In genomic region chr17:28871056-28871579, GRCh38 we compare ENCODE assay signal across 9 cellular contexts. TPM values are rescaled to one million over a fixed set of nuclear protein-coding genes. Genes with fewer than 3 reads are reported as not detected.
DNase-seq lines count a peak whose midpoint lies in the region; ATAC-seq and TF ChIP-seq lines count a peak whose summit lies in the region.
"Had no signal": no experiment of that assay in that cellular context is flagged by ENCODE, and none has a peak within 500 bp of the region (broad histone marks: within the 10 kb centered on the region; RNA-seq: fewer than 3 reads in every experiment).

No MANE protein-coding gene starts in this region.

- no peak overlapping the region for H3K4me3 ChIP-seq in Caco-2 (ENCODE audit: low read depth, low read length)

- H3K27ac Mint-ChIP-seq in Caco-2 (ENCODE audit: unreplicated experiment): no peak overlapping the region
- H3K27ac Mint-ChIP-seq: dendritic cell treated with granulocyte-macrophage colony-stimulating factor and Interleukin-4, amounts not matched to agents 40 ng/mL and 50 ng/mL, for 4 days had no signal

- no TSS peak for BruUV-seq in Caco-2 (replicated peaks; lab: Mats Ljungman, UMichigan)

- no peaks in the 10 kb centered on the region for H3K36me3 ChIP-seq in Caco-2 (ENCODE audit: control insufficient read depth, insufficient read depth, low read length)

- H3K36me3 Mint-ChIP-seq in activated T-cell treated with anti-CD3 and anti-CD28 coated beads, Interleukin-2, amount 50 U/mL, for 4 hours (ENCODE audit: insufficient read depth): no peaks in the 10 kb centered on the region
- H3K36me3 Mint-ChIP-seq in Caco-2 (ENCODE audit: insufficient read depth, unreplicated experiment): no peaks in the 10 kb centered on the region

- POLR2A ChIA-PET in Caco-2 (lab: Charles Lee): interaction anchor here (0.5 kb wide), 1 partner anchor 143 kb away, joined by 3 read pairs; no protein-coding TSS in a partner anchor

- CTCF ChIA-PET in Caco-2 (lab: Charles Lee): interaction anchor here (0.9 to 1.8 kb wide), 3 partner anchors 22 to 144 kb away, joined by 3 to 10 read pairs (median 8); no protein-coding TSS in a partner anchor

- peaks cover 21% of the 10 kb centered on the region for H3K4me1 Mint-ChIP-seq in activated T-cell treated with anti-CD3 and anti-CD28 coated beads, Interleukin-2, amount 50 U/mL, for 4 hours (ENCODE audit: low read depth)
- peaks cover 6% of the 10 kb centered on the region for H3K4me1 Mint-ChIP-seq in Caco-2 (ENCODE audit: low read depth, unreplicated experiment)

- intact Hi-C loops in Caco-2 (cut with micrococcal nuclease; ENCODE audit: unreplicated experiment) (loop anchor here (10.0 kb wide), 1 partner anchor 46 kb away; no protein-coding TSS in a partner anchor), cardiac septum (cut with DNase I) (no loop called here)

- no peaks in the 10 kb centered on the region for H3K9me3 Mint-ChIP-seq in activated T-cell treated with anti-CD3 and anti-CD28 coated beads, Interleukin-2, amount 50 U/mL, for 4 hours
- H3K9me3 Mint-ChIP-seq in Caco-2 (ENCODE audit: unreplicated experiment): no peaks in the 10 kb centered on the region
- H3K9me3 Mint-ChIP-seq: dendritic cell treated with granulocyte-macrophage colony-stimulating factor and Interleukin-4, amounts not matched to agents 40 ng/mL and 50 ng/mL, for 4 days had no signal

- H3K9me3 ChIP-seq in Caco-2: no peaks in the 10 kb centered on the region

- H3K27me3 ChIP-seq in Caco-2 (replicated peaks; ENCODE audit: control insufficient read depth, insufficient read depth, low read length): no peaks in the 10 kb centered on the region

- ATAC-seq in GM19351 (IDR thresholded peaks at IDR 0.05; ENCODE audit: unreplicated experiment) (peak; percentile 89), HG03103 (IDR thresholded peaks at IDR 0.05; ENCODE audit: low read depth, unreplicated experiment) (peak; percentile 95)
- peak; percentile 69 to 76 for ATAC-seq in activated T-cell treated with anti-CD3 and anti-CD28 coated beads, Interleukin-2, amount 50 U/mL, for 4 hours

- no peak for TF ChIP-seq CTCF in Caco-2 (IDR thresholded peaks at IDR 0.05; ENCODE audit: insufficient read depth in 1 of 2, low read depth in 1 of 2, low read length in 1 of 2, severe bottlenecking in 1 of 2, unreplicated experiment in 1 of 2)

- H3K4me3 Mint-ChIP-seq in activated T-cell treated with anti-CD3 and anti-CD28 coated beads, Interleukin-2, amount 50 U/mL, for 4 hours: no peak overlapping the region
- H3K4me3 Mint-ChIP-seq in Caco-2 (ENCODE audit: unreplicated experiment): no peak overlapping the region
- H3K4me3 Mint-ChIP-seq: dendritic cell treated with granulocyte-macrophage colony-stimulating factor and Interleukin-4, amounts not matched to agents 40 ng/mL and 50 ng/mL, for 4 days had no signal

- H3K4me1 ChIP-seq in Caco-2: peaks cover 15% of the 10 kb centered on the region

- DNase-seq in activated T-cell treated with anti-CD3 and anti-CD28 coated beads, Interleukin-2, amount 50 U/mL, for 4 hours: no peak
- peak in 2 of 3 donors; percentile 14 to 21 for DNase-seq in stimulated activated CD4-positive, alpha-beta T cell treated with anti-CD3 and anti-CD28 coated beads, TNF-alpha, amount 100 ng/mL, for 48 hours (ENCODE audit: low read depth in 3 of 3)
- DNase-seq in iPS-NIHi11 (ENCODE audit: low spot score) (no peak), LoVo (ENCODE audit: low spot score) (no peak), Caco-2 (no peak), cardiac septum (ENCODE audit: low spot score) (no peak)

- no peaks in the 10 kb centered on the region for H3K27me3 Mint-ChIP-seq in activated T-cell treated with anti-CD3 and anti-CD28 coated beads, Interleukin-2, amount 50 U/mL, for 4 hours (ENCODE audit: low read depth)
- H3K27me3 Mint-ChIP-seq in Caco-2 (ENCODE audit: insufficient read depth, unreplicated experiment): no peaks in the 10 kb centered on the region
- H3K27me3 Mint-ChIP-seq: dendritic cell treated with granulocyte-macrophage colony-stimulating factor and Interleukin-4, amounts not matched to agents 40 ng/mL and 50 ng/mL, for 4 days had no signal

RNA-seq across cellular contexts. Expression of gene ERAL1, which starts 16.3 kb away (rescaled TPM):
- total RNA-seq in activated T-cell treated with anti-CD3 and anti-CD28 coated beads, Interleukin-2, amount 50 U/mL, for 4 hours: 10 to 100 TPM; 79.8 to 81.3 (median 80.8) TPM
- 77.4 and 85.1 TPM in 2 replicates for total RNA-seq in Caco-2 (2022)
- total RNA-seq in cardiac septum: 31.3 TPM

RNA-seq across cellular contexts. Expression of gene FLOT2, which starts 26.4 kb away (rescaled TPM):
- total RNA-seq in activated T-cell treated with anti-CD3 and anti-CD28 coated beads, Interleukin-2, amount 50 U/mL, for 4 hours: 10 to 100 TPM; 48.3 to 62.9 (median 59.3) TPM
- total RNA-seq in Caco-2 (2022) (182 and 189 TPM in 2 replicates), cardiac septum (80.4 TPM)

RNA-seq across cellular contexts. Expression of gene FAM222B, which starts 28.5 kb away (rescaled TPM):
- 10 to 100 TPM; 23.5 to 26.4 (median 24.9) TPM for total RNA-seq in activated T-cell treated with anti-CD3 and anti-CD28 coated beads, Interleukin-2, amount 50 U/mL, for 4 hours
- total RNA-seq in Caco-2 (2022) (37.6 and 39.5 TPM in 2 replicates), cardiac septum (18.6 TPM)

RNA-seq across cellular contexts. Expression of gene DHRS13, which starts 31.8 kb away (rescaled TPM):
- total RNA-seq in activated T-cell treated with anti-CD3 and anti-CD28 coated beads, Interleukin-2, amount 50 U/mL, for 4 hours: 10 to 100 TPM; 20.7 to 24.5 (median 21.8) TPM
- 32.8 and 38.0 TPM in 2 replicates for total RNA-seq in Caco-2 (2022)
- total RNA-seq in cardiac septum: 3.0 TPM

Comparison
In these comparisons a context has a peak if more than half of its experiments do, and no peak if none do; other contexts are left out.
1. DNase-seq: peak in stimulated activated CD4-positive, alpha-beta T cell treated with anti-CD3 and anti-CD28 coated beads, TNF-alpha, amount 100 ng/mL, for 48 hours (2 of 3); none in activated T-cell treated with anti-CD3 and anti-CD28 coated beads, Interleukin-2, amount 50 U/mL, for 4 hours (single experiment), iPS-NIHi11 (single experiment), LoVo (single experiment), Caco-2 (0 of 2) and cardiac septum (single experiment).
2. Peak in every context shown above with its lines, with median percentiles within 50 percentile points of each other: ATAC-seq.